In the genomic region with DNA sequence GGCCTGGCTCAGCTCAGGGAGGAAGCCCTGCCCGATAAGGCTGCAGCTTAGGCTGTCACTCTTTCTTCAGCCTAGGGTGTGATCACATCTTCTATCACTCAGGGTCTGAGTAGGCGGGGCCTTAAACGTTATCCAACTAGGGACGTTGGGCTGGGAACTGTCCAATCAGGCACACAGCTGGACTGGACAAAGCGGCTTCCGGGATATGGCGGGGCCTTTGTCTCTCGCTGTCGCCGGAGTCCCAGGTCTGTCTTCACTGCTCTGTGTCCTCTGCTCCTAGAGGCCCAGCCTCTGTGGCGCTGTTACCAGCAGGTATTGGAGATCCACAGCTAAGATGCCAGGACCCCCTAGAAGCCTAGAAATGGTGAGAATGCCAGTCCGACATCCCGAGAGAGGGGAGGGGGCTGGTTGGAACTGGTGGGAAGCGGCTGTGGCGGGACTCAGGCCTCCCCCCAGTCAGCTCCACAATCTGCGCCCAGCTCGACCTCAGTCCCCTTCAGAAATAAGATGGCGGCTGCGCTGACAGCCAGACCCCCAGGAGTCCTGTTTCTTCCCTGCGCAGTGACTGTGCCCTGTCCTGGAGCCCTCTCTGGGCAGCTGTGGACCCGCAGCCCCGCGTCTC, we compare ENCODE assay signal across 8 cellular contexts. TPM values are rescaled to one million over a fixed set of nuclear protein-coding genes. Genes with fewer than 3 reads are reported as not detected.
DNase-seq lines count a peak whose midpoint lies in the region; ATAC-seq lines count a peak whose summit lies in the region.

A gene (plus strand): TSS at position 214 of the 622 bp plus-strand sequence. CDS start 121 bp downstream, at position 335.

- intact Hi-C loops in dendritic cell treated with granulocyte-macrophage colony-stimulating factor and Interleukin-4, amounts not matched to agents 40 ng/mL and 50 ng/mL, for 4 days (cut with micrococcal nuclease), result loop anchor here (1.0 kb wide), 1 partner anchor 54 kb away; no protein-coding TSS in a partner anchor

- H3K36me3 Mint-ChIP-seq in dendritic cell treated with granulocyte-macrophage colony-stimulating factor and Interleukin-4, amounts not matched to agents 40 ng/mL and 50 ng/mL, for 4 days (ENCODE audit: low read depth), result peaks cover 36% of the 10 kb centered on the region

- no peaks in the 10 kb centered on the region for H3K9me3 Mint-ChIP-seq in dendritic cell treated with granulocyte-macrophage colony-stimulating factor and Interleukin-4, amounts not matched to agents 40 ng/mL and 50 ng/mL, for 4 days

- peak within 1 kb of the TSS; percentile 99 for H3K27ac Mint-ChIP-seq in dendritic cell treated with granulocyte-macrophage colony-stimulating factor and Interleukin-4, amounts not matched to agents 40 ng/mL and 50 ng/mL, for 4 days

- ATAC-seq in GM18498 (IDR thresholded peaks at IDR 0.05; ENCODE audit: unreplicated experiment) (peak; percentile 99), HG02938 (IDR thresholded peaks at IDR 0.05; ENCODE audit: unreplicated experiment) (peak; percentile 99), left lobe of liver (peak; percentile 94)

- H3K4me1 Mint-ChIP-seq in dendritic cell treated with granulocyte-macrophage colony-stimulating factor and Interleukin-4, amounts not matched to agents 40 ng/mL and 50 ng/mL, for 4 days (ENCODE audit: low read depth), result no peaks in the 10 kb centered on the region

- peak within 1 kb of the TSS; percentile 94 for H3K4me3 Mint-ChIP-seq in dendritic cell treated with granulocyte-macrophage colony-stimulating factor and Interleukin-4, amounts not matched to agents 40 ng/mL and 50 ng/mL, for 4 days

- DNase-seq in NCI-H2227 (lab: John Stamatoyannopoulos, UW; ENCODE audit: unreplicated experiment), result peak; percentile 88
- peak; percentile 58 for DNase-seq in activated CD4-positive, alpha-beta T cell treated with anti-CD3 and anti-CD28 coated beads, Interleukin-2, amount 50 U/mL, for 1 hour
- DNase-seq in left lobe of liver (ENCODE audit: low spot score), result peak; percentile 72
- peak; percentile 77 to 82 for DNase-seq in stimulated activated CD4-positive, alpha-beta T cell treated with anti-CD3 and anti-CD28 coated beads, Interleukin-2, amount 100 ng/mL, for 24 hours
- no peak for DNase-seq in NCI-H1417 treated with DMSO at 0.1 percent for 48 hours (lab: John Stamatoyannopoulos, UW)

- H3K27me3 Mint-ChIP-seq in dendritic cell treated with granulocyte-macrophage colony-stimulating factor and Interleukin-4, amounts not matched to agents 40 ng/mL and 50 ng/mL, for 4 days, result no peaks in the 10 kb centered on the region

RNA-seq across cellular contexts. Expression of the gene that starts here (rescaled TPM):
- total RNA-seq in left lobe of liver, result 5.8 TPM
